Comparison of ENCODE assay signal across 9 cellular contexts in the genomic region with DNA sequence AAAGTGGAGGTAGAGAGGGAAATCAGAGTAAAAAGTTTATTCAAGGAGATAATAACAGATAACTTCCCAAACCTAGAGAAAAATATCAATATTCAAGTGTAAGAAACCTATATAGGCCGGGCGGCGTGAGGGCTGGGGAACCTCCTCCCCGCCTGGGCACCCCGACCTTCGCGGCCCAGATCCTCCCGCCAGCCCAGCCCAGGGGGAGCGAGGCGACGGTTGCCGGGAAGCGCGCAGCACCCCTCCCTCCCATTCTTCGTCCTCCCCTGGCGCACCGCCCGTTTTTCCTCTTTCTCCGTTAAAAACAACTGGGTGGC. TPM values are rescaled to one million over a fixed set of nuclear protein-coding genes. Genes with fewer than 3 reads are reported as not detected.
A peak's percentile ranks its signal among the peaks of the same experiment; 100 is the strongest.
DNase-seq lines count a peak whose midpoint lies in the region; ATAC-seq, FAIRE-seq and TF ChIP-seq lines count a peak whose summit lies in the region.
"Had no signal": no experiment of that assay in that cellular context is flagged by ENCODE, and none has a peak within 500 bp of the region (broad histone marks: within the 10 kb centered on the region; RNA-seq: fewer than 3 reads in every experiment).

No MANE protein-coding gene starts in this region.

- H3K4me1 ChIP-seq in GM23248 (ENCODE audit: insufficient read depth) = no peaks in the 10 kb centered on the region
- peaks cover 0 to 38% (median 13%) of the 10 kb centered on the region in 12 donors for H3K4me1 ChIP-seq in heart left ventricle
- no peaks in the 10 kb centered on the region for H3K4me1 ChIP-seq in prostate gland (replicated peaks)

- no peak overlapping the region for H3K27ac ChIP-seq in GM23248
- H3K27ac ChIP-seq in heart left ventricle = peak overlapping the region in 11 of 12 donors; percentile 51 to 93 (median 85)
- H3K27ac ChIP-seq in prostate gland = peak overlapping the region; percentile 84 to 87

- TF ChIP-seq POLR2A in heart left ventricle (IDR thresholded peaks at IDR 0.05) (no peak), prostate gland (IDR thresholded peaks at IDR 0.05) (no peak), H54 (IDR thresholded peaks at IDR 0.05; ENCODE audit: low read depth, low read length) (no peak)

- no peaks in the 10 kb centered on the region for H3K9me2 ChIP-seq in GM23248 (ENCODE audit: insufficient read depth)

- H3K9me3 Mint-ChIP-seq in activated CD8-positive, alpha-beta T cell treated with anti-CD3 and anti-CD28 coated beads for 36 hours = peaks cover 2% of the 10 kb centered on the region

- POLR2A ChIA-PET in activated CD8-positive, alpha-beta T cell treated with anti-CD3 and anti-CD28 coated beads for 36 hours (lab: Charles Lee) = no interaction called here

- H3K9me3 ChIP-seq in GM23248 (ENCODE audit: low read depth) = no peaks in the 10 kb centered on the region
- H3K9me3 ChIP-seq in heart left ventricle = peaks cover 0 to 6% (median 0%) of the 10 kb centered on the region in 12 donors
- H3K9me3 ChIP-seq in prostate gland = no peaks in the 10 kb centered on the region

- H3K27me3 Mint-ChIP-seq in activated CD8-positive, alpha-beta T cell treated with anti-CD3 and anti-CD28 coated beads for 36 hours = peaks cover 61% of the 10 kb centered on the region

- no peaks in the 10 kb centered on the region for H3K36me3 Mint-ChIP-seq in activated CD8-positive, alpha-beta T cell treated with anti-CD3 and anti-CD28 coated beads for 36 hours (ENCODE audit: low read depth)

- intact Hi-C loops in activated CD8-positive, alpha-beta T cell treated with anti-CD3 and anti-CD28 coated beads for 36 hours (cut with micrococcal nuclease) = no loop called here
- intact Hi-C loops in heart left ventricle (cut with DNase I) = loop anchor here in 1 of 10 donors (10.0 kb wide), 1 partner anchor 63 kb away; no protein-coding TSS in a partner anchor
- intact Hi-C loops in prostate gland (cut with DNase I) = no loop called here

- H3K9ac ChIP-seq in GM23248 = peak overlapping the region; percentile 64

- no peaks in the 10 kb centered on the region for H3F3A ChIP-seq in GM23248 (ENCODE audit: insufficient read depth)

- H3K27ac Mint-ChIP-seq in activated CD8-positive, alpha-beta T cell treated with anti-CD3 and anti-CD28 coated beads for 36 hours = no peak overlapping the region

- in situ Hi-C loops in GM23248 (cut with MboI) = no loop called here

- H3K4me2 ChIP-seq in GM23248 (ENCODE audit: unreplicated experiment) = peak overlapping the region; percentile 62

- H4K20me1 ChIP-seq in GM23248 (ENCODE audit: insufficient read depth) = no peaks in the 10 kb centered on the region

- CTCF ChIA-PET in activated CD8-positive, alpha-beta T cell treated with anti-CD3 and anti-CD28 coated beads for 36 hours (lab: Charles Lee) = no interaction called here

- H2AFZ ChIP-seq in GM23248 = peak overlapping the region; percentile 92

- peak; percentile 5 for ATAC-seq in activated CD8-positive, alpha-beta T cell treated with anti-CD3 and anti-CD28 coated beads for 36 hours
- ATAC-seq in heart left ventricle (peak in 1 of 4 donors; percentile 3), HG02973 (IDR thresholded peaks at IDR 0.05; ENCODE audit: unreplicated experiment) (no peak)

- H3K36me3 ChIP-seq in GM23248 (ENCODE audit: low read depth) (no peaks in the 10 kb centered on the region), heart left ventricle (no peaks in the 10 kb centered on the region), prostate gland (no peaks in the 10 kb centered on the region)

- FAIRE-seq in H54 (lab: Jason Lieb, UNC) (no peak), D721Med (lab: Jason Lieb, UNC) (no peak)

- no peaks in the 10 kb centered on the region for H3K79me2 ChIP-seq in GM23248 (ENCODE audit: insufficient read depth)

- H3K27me3 ChIP-seq in GM23248 (replicated peaks; ENCODE audit: insufficient read depth) (peaks cover 16% of the 10 kb centered on the region), heart left ventricle (peaks cover 0 to 34% (median 0%) of the 10 kb centered on the region in 9 donors), prostate gland (replicated peaks; ENCODE audit: insufficient read depth) (no peaks in the 10 kb centered on the region)

- peaks cover 21% of the 10 kb centered on the region for H3K4me1 Mint-ChIP-seq in activated CD8-positive, alpha-beta T cell treated with anti-CD3 and anti-CD28 coated beads for 36 hours (ENCODE audit: low read depth)

- H3K4me3 Mint-ChIP-seq in activated CD8-positive, alpha-beta T cell treated with anti-CD3 and anti-CD28 coated beads for 36 hours = peak overlapping the region; percentile 64

- DNase-seq in GM23248 = no peak
- peak; percentile 9 for DNase-seq in activated CD8-positive, alpha-beta T cell treated with anti-CD3 and anti-CD28 coated beads for 36 hours
- peak in 2 of 5 donors; percentile 63 to 73 for DNase-seq in heart left ventricle
- peak; percentile 56 for DNase-seq in prostate gland (ENCODE audit: low spot score)
- no peak for DNase-seq in H54 (ENCODE audit: insufficient read length, low spot score)
- DNase-seq in stimulated activated CD8-positive, alpha-beta memory T cell treated with anti-CD3 and anti-CD28 coated beads, Interleukin-4, amount 100 ng/mL, for 48 hours = no peak
- no peak for DNase-seq in D721Med (ENCODE audit: insufficient read length, low spot score)

- peak overlapping the region; percentile 77 for H3K4me3 ChIP-seq in GM23248
- peak overlapping the region; percentile 62 to 91 (median 72) for H3K4me3 ChIP-seq in heart left ventricle
- peak overlapping the region; percentile 49 to 57 for H3K4me3 ChIP-seq in prostate gland

- 1 to 5% methylated on average over 19 of the region's 19 CpGs for WGBS in GM23248 (ENCODE audit: low coverage in 1 of 2, low lambda C conversion rate in 2 of 2, missing lambda C conversion rate in 2 of 2), 2 experiments
- 1 to 4% (median 3%) methylated on average over 17 to 19 of the region's 19 CpGs for WGBS in heart left ventricle, 4 donors
- 2% methylated on average over 19 of the region's 19 CpGs for WGBS in prostate gland

- no peak for TF ChIP-seq CTCF in activated CD8-positive, alpha-beta T cell treated with anti-CD3 and anti-CD28 coated beads for 36 hours (IDR thresholded peaks at IDR 0.05)
- TF ChIP-seq CTCF in heart left ventricle (IDR thresholded peaks at IDR 0.05) = no peak
- TF ChIP-seq CTCF in prostate gland (IDR thresholded peaks at IDR 0.05) = no peak
- no peak for TF ChIP-seq CTCF in D721Med (IDR thresholded peaks at IDR 0.05; ENCODE audit: insufficient read depth, missing control alignments)

RNA-seq across cellular contexts. Expression of a gene that starts 32.4 kb away (rescaled TPM):
- total RNA-seq in GM23248 (2014; rRNA removed; shearing (Covaris generic)) = not detected in 2 replicates
- polyA plus RNA-seq in GM23248 (2016; fragmentation: Nextera tagmentation; extraction: Ambion mirVana) (0.24 and 0.46 TPM in 2 replicates), heart left ventricle (under 1 TPM; 0.12 to 0.27 TPM)
- not detected for total RNA-seq in activated CD8-positive, alpha-beta T cell treated with anti-CD3 and anti-CD28 coated beads for 36 hours
- total RNA-seq in heart left ventricle (1 to 10 TPM in 5 of 9 donors, under 1 TPM in 3, not detected in 1; 0.21 to 1.9 (median 1.1) TPM), prostate gland (1 to 10 TPM; 2.1 to 2.6 TPM)
- total RNA-seq: glomerular endothelial cell had no signal

Comparison
In these comparisons a context has a peak if more than half of its experiments do, and no peak if none do; other contexts are left out.
1. DNase-seq: peak in activated CD8-positive, alpha-beta T cell treated with anti-CD3 and anti-CD28 coated beads for 36 hours (single experiment) and prostate gland (single experiment); none in GM23248 (single experiment), H54 (single experiment), stimulated activated CD8-positive, alpha-beta memory T cell treated with anti-CD3 and anti-CD28 coated beads, Interleukin-4, amount 100 ng/mL, for 48 hours (single experiment) and D721Med (single experiment).
2. Peak in every context shown above with its lines, with median percentiles within 50 percentile points of each other: H3K4me3 ChIP-seq.